Comparison of ENCODE assay signal across 17 cellular contexts in genomic region chr2:48483506-48483905, GRCh38. TPM values are rescaled to one million over a fixed set of nuclear protein-coding genes. Genes with fewer than 3 reads are reported as not detected.
DNase-seq lines count a peak whose midpoint lies in the region; ATAC-seq, FAIRE-seq and TF ChIP-seq lines count a peak whose summit lies in the region.
"Had no signal": no experiment of that assay in that cellular context is flagged by ENCODE, and none has a peak within 500 bp of the region (broad histone marks: within the 10 kb centered on the region; RNA-seq: fewer than 3 reads in every experiment).

No MANE protein-coding gene starts in this region.

- in situ Hi-C loops in astrocyte of the cerebellum (cut with HindIII; ENCODE audit: low sequenced_read_pairs): no loop called here

- TF ChIP-seq EP300 in ovary (IDR thresholded peaks at IDR 0.05): no peak

- H3K4me1 ChIP-seq in osteoblast (ENCODE audit: insufficient read depth, low read length) (peaks cover 28% of the 10 kb centered on the region), aorta (ENCODE audit: control insufficient read depth in 1 of 2, insufficient read depth in 2 of 2, low read length in 2 of 2) (no peaks in the 10 kb centered on the region), pancreas (peaks cover 19 to 23% (median 20%) of the 10 kb centered on the region in 3 donors), ovary (ENCODE audit: insufficient read depth) (peaks cover 8% of the 10 kb centered on the region)

- H3K27ac ChIP-seq in osteoblast (ENCODE audit: low read depth, low read length): peak overlapping the region; percentile 93
- H3K27ac ChIP-seq in aorta (ENCODE audit: low read depth in 1 of 2, low read length in 2 of 2): peak overlapping the region; percentile 13 to 82
- no peak overlapping the region for H3K27ac ChIP-seq in pancreas
- no peak overlapping the region for H3K27ac ChIP-seq in ovary
- H3K27ac ChIP-seq: cardiac muscle cell, testis had no signal

- no peaks in the 10 kb centered on the region for H3K9me3 ChIP-seq in osteoblast (ENCODE audit: low read depth, low read length)
- no peaks in the 10 kb centered on the region for H3K9me3 ChIP-seq in aorta (ENCODE audit: control insufficient read depth, low read length)
- no peaks in the 10 kb centered on the region for H3K9me3 ChIP-seq in pancreas
- H3K9me3 ChIP-seq in ovary: no peaks in the 10 kb centered on the region
- H3K9me3 ChIP-seq: SK-N-SH, testis had no signal

- no peak for FAIRE-seq in pancreas (lab: Jason Lieb, UNC)

- no peaks in the 10 kb centered on the region for H3K79me2 ChIP-seq in osteoblast (ENCODE audit: insufficient read depth, low read length)

- no peaks in the 10 kb centered on the region for H3K36me3 ChIP-seq in osteoblast (ENCODE audit: insufficient read depth, low read length)
- peaks cover 0 to 2% of the 10 kb centered on the region in 2 donors for H3K36me3 ChIP-seq in aorta (ENCODE audit: control insufficient read depth in 1 of 2, insufficient read depth in 2 of 2, low read length in 1 of 2)
- H3K36me3 ChIP-seq in pancreas: peaks cover 0 to 4% (median 0%) of the 10 kb centered on the region in 3 donors
- H3K36me3 ChIP-seq in ovary: no peaks in the 10 kb centered on the region

- H2AFZ ChIP-seq in osteoblast (ENCODE audit: low read length): no peak overlapping the region

- TF ChIP-seq POLR2A in ovary (IDR thresholded peaks at IDR 0.05): no peak

- DNase-seq in astrocyte of the cerebellum (ENCODE audit: low read depth): peak; percentile 76
- DNase-seq in fibroblast of mammary gland (ENCODE audit: low read depth): peak; percentile 79
- no peak for DNase-seq in osteoblast (ENCODE audit: insufficient read length, low spot score, missing footprints)
- no peak for DNase-seq in aorta
- DNase-seq in NCI-H128 (lab: John Stamatoyannopoulos, UW; ENCODE audit: unreplicated experiment): no peak
- DNase-seq in pancreas: no peak
- DNase-seq in ovary: no peak
- DNase-seq: activated CD4-positive, alpha-beta T cell treated with anti-CD3 and anti-CD28 coated beads, Interleukin-2, amount 10 ng/mL, durations not matched to agents 7 days and 5 days; activated naive CD4-positive, alpha-beta T cell treated with anti-CD3 and anti-CD28 coated beads for 36 hours; HFFc6; islet precursor cell; nephron progenitor cell; right cardiac atrium; SK-N-SH; stimulated activated CD4-positive, alpha-beta T cell treated with anti-CD3 and anti-CD28 coated beads, Interleukin-4, amount 100 ng/mL, for 1 hour; testis had no signal

- no peak for TF ChIP-seq CTCF in astrocyte of the cerebellum (IDR thresholded peaks at IDR 0.05; ENCODE audit: low read depth, low read length, missing control alignments)
- no peak for TF ChIP-seq CTCF in fibroblast of mammary gland (conservative IDR thresholded peaks at IDR 0.05; ENCODE audit: control insufficient read depth, insufficient read depth, low read depth, low read length)
- TF ChIP-seq CTCF in osteoblast (IDR thresholded peaks at IDR 0.05; ENCODE audit: extremely low read depth, low read depth, low read length): no peak
- no peak for TF ChIP-seq CTCF in pancreas (IDR thresholded peaks at IDR 0.05)
- no peak for TF ChIP-seq CTCF in ovary (IDR thresholded peaks at IDR 0.05)

- H3K27me3 ChIP-seq in osteoblast (ENCODE audit: insufficient read depth, low read length) (no peaks in the 10 kb centered on the region), aorta (ENCODE audit: control insufficient read depth in 1 of 2, insufficient read depth in 2 of 2, low read length in 1 of 2) (no peaks in the 10 kb centered on the region), pancreas (no peaks in the 10 kb centered on the region), ovary (no peaks in the 10 kb centered on the region)
- H3K27me3 ChIP-seq: cardiac muscle cell, testis had no signal

- H3K4me3 ChIP-seq in astrocyte of the cerebellum (ENCODE audit: low read depth, low read length): no peak overlapping the region
- no peak overlapping the region for H3K4me3 ChIP-seq in fibroblast of mammary gland (ENCODE audit: control insufficient read depth, low read depth, low read length)
- H3K4me3 ChIP-seq in osteoblast (ENCODE audit: insufficient read depth, low read length): no peak overlapping the region
- H3K4me3 ChIP-seq in aorta (ENCODE audit: low read length in 2 of 2): no peak overlapping the region
- H3K4me3 ChIP-seq in pancreas: no peak overlapping the region
- no peak overlapping the region for H3K4me3 ChIP-seq in ovary
- H3K4me3 ChIP-seq: cardiac muscle cell, testis had no signal

- 7 to 8% methylated on average over 4 of the region's 4 CpGs for WGBS in aorta, 2 donors
- WGBS in pancreas, 2 donors: 88 to 92% methylated on average over 4 of the region's 4 CpGs
- 24 to 50% (median 43%) methylated on average over 4 of the region's 4 CpGs for WGBS in ovary, 3 donors

- no peaks in the 10 kb centered on the region for H4K20me1 ChIP-seq in osteoblast (ENCODE audit: insufficient read depth, low read length)

- H3K4me2 ChIP-seq in osteoblast (ENCODE audit: insufficient read depth, low read length): peak overlapping the region; percentile 61
- H3K4me2 ChIP-seq: SK-N-SH had no signal

- peak; percentile 80 for ATAC-seq in aorta (ENCODE audit: low FRiP score)
- no peak for ATAC-seq in pancreas
- ATAC-seq: right cardiac atrium had no signal

- intact Hi-C loops in aorta (cut with DNase I): loop anchor here in 1 of 2 donors (5.0 kb wide), 1 partner anchor 44 kb away; no protein-coding TSS in a partner anchor
- intact Hi-C loops in pancreas (cut with DNase I): no loop called here
- intact Hi-C loops in ovary (cut with DNase I): no loop called here

RNA-seq across cellular contexts. Expression of gene PPP1R21, which starts 42.9 kb away (rescaled TPM):
- total RNA-seq in osteoblast: 14.5 and 19.2 TPM in 2 replicates
- total RNA-seq in aorta: 10 to 100 TPM; 35.9 to 39.2 TPM
- 10 to 100 TPM; 29.7 to 57.6 TPM for polyA plus RNA-seq in aorta
- total RNA-seq in pancreas: 10 to 100 TPM in 3 of 6 donors, 1 to 10 TPM in 3; 6.7 to 15.4 (median 10.1) TPM
- polyA plus RNA-seq in pancreas: 10 to 100 TPM; 17.4 to 24.7 TPM
- 10 to 100 TPM; 24.4 to 37.2 (median 30.6) TPM for total RNA-seq in ovary
- 10 to 100 TPM; 22.2 to 31.2 TPM for polyA plus RNA-seq in ovary

RNA-seq across cellular contexts. Expression of gene STON1, which starts 46.4 kb away (rescaled TPM):
- 15.6 and 15.9 TPM in 2 replicates for total RNA-seq in osteoblast
- 10 to 100 TPM; 27.5 to 28.6 TPM for total RNA-seq in aorta
- polyA plus RNA-seq in aorta: 10 to 100 TPM; 12.8 to 22.2 TPM
- total RNA-seq in pancreas: 1 to 10 TPM; 1.2 to 4.9 (median 2.4) TPM
- polyA plus RNA-seq in pancreas: 1 to 10 TPM; 1.7 to 1.9 TPM
- total RNA-seq in ovary: 10 to 100 TPM; 17.7 to 52.5 (median 38.0) TPM
- 10 to 100 TPM; 26.5 to 46.0 TPM for polyA plus RNA-seq in ovary

Comparison
In these comparisons a context has a peak if more than half of its experiments do, and no peak if none do; other contexts are left out.
1. DNase-seq: peak in astrocyte of the cerebellum (single experiment) and fibroblast of mammary gland (single experiment); none in osteoblast (single experiment), aorta (0 of 2), NCI-H128 (single experiment), pancreas (0 of 6) and ovary (0 of 5).
2. H3K27ac ChIP-seq: peak in osteoblast (single experiment) and aorta (2 of 2); none in pancreas (0 of 4) and ovary (0 of 2).